8 cellular contexts compared by ENCODE assay signal in genomic region chr13:50123862-50124535, GRCh38.
DNase-seq lines count a peak whose midpoint lies in the region; ATAC-seq, FAIRE-seq and TF ChIP-seq lines count a peak whose summit lies in the region.

No MANE protein-coding gene starts in this region.

- H3K4me3 ChIP-seq in astrocyte (ENCODE audit: insufficient read depth, low read depth, low read length) (peak overlapping the region; percentile 64), hepatocyte (peak overlapping the region; percentile 84), retinal pigment epithelial cell (ENCODE audit: low read length) (peak overlapping the region; percentile 67)

- H3K9me3 Mint-ChIP-seq in astrocyte (ENCODE audit: unreplicated experiment): peaks cover 9% of the 10 kb centered on the region

- H3K36me3 Mint-ChIP-seq in T-helper 17 cell (ENCODE audit: low read depth) (no peaks in the 10 kb centered on the region), astrocyte (ENCODE audit: low read depth, unreplicated experiment) (peaks cover 7% of the 10 kb centered on the region)

- peak; percentile 5 for FAIRE-seq in astrocyte (lab: Jason Lieb, UNC)

- no peaks in the 10 kb centered on the region for H3K9me2 ChIP-seq in hepatocyte (replicated peaks; ENCODE audit: insufficient read depth)

- peak overlapping the region; percentile 95 for H3K9ac ChIP-seq in astrocyte (ENCODE audit: low read length)

- H3K4me2 ChIP-seq in astrocyte (ENCODE audit: low read length) (peak overlapping the region; percentile 86), hepatocyte (peak overlapping the region; percentile 99)

- H3K27ac ChIP-seq in astrocyte (ENCODE audit: low read depth, low read length) (peak overlapping the region; percentile 84), hepatocyte (peak overlapping the region; percentile 99)

- H3K9me3 ChIP-seq in T-helper 17 cell (ENCODE audit: control insufficient read depth, low read length, poor library complexity, severe bottlenecking): no peaks in the 10 kb centered on the region
- H3K9me3 ChIP-seq in astrocyte (ENCODE audit: insufficient read depth, low read depth, low read length): no peaks in the 10 kb centered on the region
- H3K9me3 ChIP-seq in hepatocyte (ENCODE audit: low read depth): no peaks in the 10 kb centered on the region

- H2AFZ ChIP-seq in astrocyte (ENCODE audit: low read depth, low read length) (peak overlapping the region; percentile 43), hepatocyte (peak overlapping the region; percentile 73)

- peaks cover 11% of the 10 kb centered on the region for H4K20me1 ChIP-seq in astrocyte (ENCODE audit: insufficient read depth, low read length)
- H4K20me1 ChIP-seq in hepatocyte (ENCODE audit: insufficient read depth, poor library complexity, severe bottlenecking): peaks cover 10% of the 10 kb centered on the region

- H3K27me3 Mint-ChIP-seq in T-helper 17 cell (peaks cover 6% of the 10 kb centered on the region), astrocyte (ENCODE audit: low read depth, unreplicated experiment) (peaks cover 17% of the 10 kb centered on the region)

- DNase-seq in GM13977 (ENCODE audit: low spot score) (peak; percentile 97), NCI-H1436 (lab: John Stamatoyannopoulos, UW) (peak; percentile 88), T-helper 17 cell (peak; percentile 51 to 73 (median 58)), astrocyte (ENCODE audit: low read depth) (peak; percentile 87), hepatocyte (ENCODE audit: low spot score) (peak; percentile 86), retinal pigment epithelial cell (ENCODE audit: low read depth) (peak; percentile 86), AG08395 (ENCODE audit: low spot score) (no peak)

- H3K4me3 Mint-ChIP-seq in T-helper 17 cell (peak overlapping the region; percentile 90), astrocyte (ENCODE audit: unreplicated experiment) (peak overlapping the region; percentile 93)

- in situ Hi-C loops in GM13977 (cut with MboI; ENCODE audit: low pct_unique_long_range_greater_than_20kb, low sequenced_read_pairs, unreplicated experiment): no loop called here

- WGBS in hepatocyte (ENCODE audit: low lambda C conversion rate, missing lambda C conversion rate): under 1% methylated on average over 31 of the region's 69 CpGs

- H3K4me1 ChIP-seq in astrocyte (ENCODE audit: insufficient read depth, low read length): peaks cover 21% of the 10 kb centered on the region
- peaks cover 35% of the 10 kb centered on the region for H3K4me1 ChIP-seq in hepatocyte (ENCODE audit: insufficient read depth)

- ATAC-seq in HG02759 (IDR thresholded peaks at IDR 0.05; ENCODE audit: unreplicated experiment) (peak; percentile 72), T-helper 17 cell (peak; percentile 71)

- H3K27ac Mint-ChIP-seq in T-helper 17 cell (peak overlapping the region; percentile 93), astrocyte (ENCODE audit: unreplicated experiment) (peak overlapping the region; percentile 96)

- TF ChIP-seq CTCF in GM13977 (IDR thresholded peaks at IDR 0.05; ENCODE audit: extremely low read depth, insufficient read depth, missing control alignments) (no peak), astrocyte (IDR thresholded peaks at IDR 0.05; ENCODE audit: insufficient read depth, low read depth, low read length) (no peak), hepatocyte (IDR thresholded peaks at IDR 0.05; ENCODE audit: poor library complexity) (no peak), retinal pigment epithelial cell (conservative IDR thresholded peaks at IDR 0.05; ENCODE audit: low read depth, low read length) (no peak)

- H3K79me2 ChIP-seq in astrocyte (ENCODE audit: insufficient read depth, low read length) (peaks cover 39% of the 10 kb centered on the region), hepatocyte (peaks cover 42% of the 10 kb centered on the region)

- peaks cover 14% of the 10 kb centered on the region for H3K27me3 ChIP-seq in astrocyte (ENCODE audit: insufficient read depth, low read length)
- peaks cover 25% of the 10 kb centered on the region for H3K27me3 ChIP-seq in hepatocyte

- H3K4me1 Mint-ChIP-seq in T-helper 17 cell (peaks cover 40% of the 10 kb centered on the region), astrocyte (ENCODE audit: low read depth, unreplicated experiment) (peaks cover 28% of the 10 kb centered on the region)

- H3K36me3 ChIP-seq in astrocyte (ENCODE audit: insufficient read depth, low read length) (no peaks in the 10 kb centered on the region), hepatocyte (replicated peaks; ENCODE audit: insufficient read depth, low read depth) (no peaks in the 10 kb centered on the region)
